In genomic region chr20:35952080-35952479, GRCh38 we compare ENCODE assay signal across 1 cellular context.
TF ChIP-seq lines count a peak whose summit lies in the region.

No MANE protein-coding gene starts in this region.

TF ChIP-seq in K562, 482 proteins besides CTCF, POLR2A, EP300 and RAD21:
- peak; percentile 17; the same call in 1 of the 2 replicates for TF ChIP-seq SUPT5H (IDR thresholded peaks at IDR 0.05)
- TF ChIP-seq MLLT1 (IDR thresholded peaks at IDR 0.05) = peak in 1 of 2 experiments; percentile 61; a peak in 1 of 4 replicates
TF ChIP-seq in K562: peak in this region for 2; not testable (repeated sequence) for 480.
